11 cellular contexts compared by ENCODE assay signal in genomic region chr10:17851611-17852010, GRCh38. TPM values are rescaled to one million over a fixed set of nuclear protein-coding genes. Genes with fewer than 3 reads are reported as not detected.
A peak's percentile ranks its signal among the peaks of the same experiment; 100 is the strongest.
DNase-seq lines count a peak whose midpoint lies in the region; ATAC-seq and TF ChIP-seq lines count a peak whose summit lies in the region.
"Had no signal": no experiment of that assay in that cellular context is flagged by ENCODE, and none has a peak within 500 bp of the region (broad histone marks: within the 10 kb centered on the region; RNA-seq: fewer than 3 reads in every experiment).

No MANE protein-coding gene starts in this region.

- H3K27ac Mint-ChIP-seq in GM23338 (no peak overlapping the region), type B pancreatic cell (no peak overlapping the region)
- H3K27ac Mint-ChIP-seq: activated CD4-positive, alpha-beta memory T cell treated with anti-CD3 and anti-CD28 coated beads for 36 hours had no signal

- H3K9me3 Mint-ChIP-seq in GM23338 = no peaks in the 10 kb centered on the region
- no peaks in the 10 kb centered on the region for H3K9me3 Mint-ChIP-seq in type B pancreatic cell

- H3K36me3 Mint-ChIP-seq in GM23338 (ENCODE audit: low read depth) = no peaks in the 10 kb centered on the region
- no peaks in the 10 kb centered on the region for H3K36me3 Mint-ChIP-seq in type B pancreatic cell
- H3K36me3 Mint-ChIP-seq: activated CD4-positive, alpha-beta memory T cell treated with anti-CD3 and anti-CD28 coated beads for 36 hours had no signal

- H3K4me3 Mint-ChIP-seq in GM23338 (no peak overlapping the region), type B pancreatic cell (no peak overlapping the region)
- H3K4me3 Mint-ChIP-seq: activated CD4-positive, alpha-beta memory T cell treated with anti-CD3 and anti-CD28 coated beads for 36 hours had no signal

- TF ChIP-seq CTCF in GM23338 (conservative IDR thresholded peaks at IDR 0.05; ENCODE audit: low read depth in 2 of 2) = no peak
- no peak for TF ChIP-seq CTCF in dorsolateral prefrontal cortex (IDR thresholded peaks at IDR 0.05 in 54 of 56, conservative IDR thresholded peaks at IDR 0.05 in 2 of 56; ENCODE audit: low read depth in 1 of 56, partially characterized antibody in 56 of 56)
- no peak for TF ChIP-seq CTCF in vagina (IDR thresholded peaks at IDR 0.05)
- TF ChIP-seq CTCF in type B pancreatic cell (conservative IDR thresholded peaks at IDR 0.05) = no peak

- no peaks in the 10 kb centered on the region for H3K9me2 ChIP-seq in GM23338 (ENCODE audit: insufficient read depth)

- H3K27me3 Mint-ChIP-seq in GM23338 (ENCODE audit: insufficient read depth, low read depth, poor library complexity) (peaks cover 2% of the 10 kb centered on the region), type B pancreatic cell (no peaks in the 10 kb centered on the region)

- ATAC-seq in GM23338 (peak; percentile 32; the same call in 1 of the 3 replicates), sciatic nerve (peak; percentile 71), HG03469 (IDR thresholded peaks at IDR 0.05; ENCODE audit: unreplicated experiment) (no peak)

- no peaks in the 10 kb centered on the region for H4K20me1 ChIP-seq in GM23338 (replicated peaks; ENCODE audit: insufficient read depth)

- no peak for TF ChIP-seq POLR2A in vagina (IDR thresholded peaks at IDR 0.05)

- H3K4me3 ChIP-seq in GM23338 (no peak overlapping the region), dorsolateral prefrontal cortex (no peak overlapping the region), vagina (no peak overlapping the region)

- DNase-seq in GM23338 (ENCODE audit: low spot score) (peak; percentile 12), NCI-H82 (lab: John Stamatoyannopoulos, UW) (peak; percentile 86), dorsolateral prefrontal cortex (peak in 7 of 10 donors; percentile 20 to 55 (median 49)), sciatic nerve (ENCODE audit: low spot score) (peak; percentile 80), vagina (ENCODE audit: extremely low spot score in 2 of 2) (no peak), type B pancreatic cell (ENCODE audit: extremely low spot score, unreplicated experiment) (no peak), ACHN (no peak)
- DNase-seq: activated CD4-positive, alpha-beta memory T cell treated with anti-CD3 and anti-CD28 coated beads for 36 hours; MM.1S had no signal

- H3K4me1 ChIP-seq in GM23338 (ENCODE audit: insufficient read depth) (peaks cover 10% of the 10 kb centered on the region), vagina (no peaks in the 10 kb centered on the region)

- H3K27ac ChIP-seq in GM23338 (ENCODE audit: low read depth) (no peak overlapping the region), dorsolateral prefrontal cortex (no peak overlapping the region), vagina (no peak overlapping the region)

- H3F3A ChIP-seq in GM23338 (replicated peaks; ENCODE audit: low read depth) = no peaks in the 10 kb centered on the region

- in situ Hi-C loops in ACHN (cut with HindIII; ENCODE audit: low pct_ligation_motif_present, low pct_unique_long_range_greater_than_20kb, low sequenced_read_pairs) = no loop called here

- intact Hi-C loops in dorsolateral prefrontal cortex (cut with DNase I) (no loop called here), sciatic nerve (cut with DNase I) (loop anchor here (10.0 kb wide), 1 partner anchor 1067 kb away; no protein-coding TSS in a partner anchor), vagina (cut with DNase I) (loop anchor here (10.0 kb wide), 1 partner anchor 363 kb away; no protein-coding TSS in a partner anchor)

- H3K4me2 ChIP-seq in GM23338 = no peak overlapping the region

- H3K4me1 Mint-ChIP-seq in GM23338 (peaks cover 12% of the 10 kb centered on the region), type B pancreatic cell (ENCODE audit: unreplicated experiment) (peaks cover 12% of the 10 kb centered on the region)

- H3K9me3 ChIP-seq in vagina = no peaks in the 10 kb centered on the region

- H3K36me3 ChIP-seq in GM23338 (ENCODE audit: insufficient read depth) = no peaks in the 10 kb centered on the region
- no peaks in the 10 kb centered on the region for H3K36me3 ChIP-seq in vagina

- H2AFZ ChIP-seq in GM23338 = no peak overlapping the region

- no peaks in the 10 kb centered on the region for H3K79me2 ChIP-seq in GM23338 (replicated peaks; ENCODE audit: insufficient read depth)

- no peaks in the 10 kb centered on the region for H3K27me3 ChIP-seq in GM23338 (ENCODE audit: insufficient read depth)
- no peaks in the 10 kb centered on the region for H3K27me3 ChIP-seq in dorsolateral prefrontal cortex
- H3K27me3 ChIP-seq in vagina = no peaks in the 10 kb centered on the region

TF ChIP-seq in GM23338, 12 proteins besides CTCF, POLR2A, EP300 and RAD21 (continues in another document):
- TF ChIP-seq, protein P1, sequence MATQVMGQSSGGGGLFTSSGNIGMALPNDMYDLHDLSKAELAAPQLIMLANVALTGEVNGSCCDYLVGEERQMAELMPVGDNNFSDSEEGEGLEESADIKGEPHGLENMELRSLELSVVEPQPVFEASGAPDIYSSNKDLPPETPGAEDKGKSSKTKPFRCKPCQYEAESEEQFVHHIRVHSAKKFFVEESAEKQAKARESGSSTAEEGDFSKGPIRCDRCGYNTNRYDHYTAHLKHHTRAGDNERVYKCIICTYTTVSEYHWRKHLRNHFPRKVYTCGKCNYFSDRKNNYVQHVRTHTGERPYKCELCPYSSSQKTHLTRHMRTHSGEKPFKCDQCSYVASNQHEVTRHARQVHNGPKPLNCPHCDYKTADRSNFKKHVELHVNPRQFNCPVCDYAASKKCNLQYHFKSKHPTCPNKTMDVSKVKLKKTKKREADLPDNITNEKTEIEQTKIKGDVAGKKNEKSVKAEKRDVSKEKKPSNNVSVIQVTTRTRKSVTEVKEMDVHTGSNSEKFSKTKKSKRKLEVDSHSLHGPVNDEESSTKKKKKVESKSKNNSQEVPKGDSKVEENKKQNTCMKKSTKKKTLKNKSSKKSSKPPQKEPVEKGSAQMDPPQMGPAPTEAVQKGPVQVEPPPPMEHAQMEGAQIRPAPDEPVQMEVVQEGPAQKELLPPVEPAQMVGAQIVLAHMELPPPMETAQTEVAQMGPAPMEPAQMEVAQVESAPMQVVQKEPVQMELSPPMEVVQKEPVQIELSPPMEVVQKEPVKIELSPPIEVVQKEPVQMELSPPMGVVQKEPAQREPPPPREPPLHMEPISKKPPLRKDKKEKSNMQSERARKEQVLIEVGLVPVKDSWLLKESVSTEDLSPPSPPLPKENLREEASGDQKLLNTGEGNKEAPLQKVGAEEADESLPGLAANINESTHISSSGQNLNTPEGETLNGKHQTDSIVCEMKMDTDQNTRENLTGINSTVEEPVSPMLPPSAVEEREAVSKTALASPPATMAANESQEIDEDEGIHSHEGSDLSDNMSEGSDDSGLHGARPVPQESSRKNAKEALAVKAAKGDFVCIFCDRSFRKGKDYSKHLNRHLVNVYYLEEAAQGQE (IDR thresholded peaks at IDR 0.05; ENCODE audit: unreplicated experiment) = no peak

RNA-seq across cellular contexts. Expression of gene MRC1, which starts 42.5 kb away (rescaled TPM):
- total RNA-seq in GM23338 (2014; rRNA removed; shearing (Covaris generic)) = 0.04 TPM in 1 of 2 replicates, not detected in the other
- not detected in 2 replicates for polyA plus RNA-seq in GM23338 (2016; fragmentation: Nextera tagmentation; extraction: Ambion mirVana)
- 10 to 100 TPM in 12 of 120 experiments, 1 to 10 TPM in 98, under 1 TPM in 10; 0.32 to 44.5 (median 2.9) TPM for total RNA-seq in dorsolateral prefrontal cortex
- total RNA-seq in sciatic nerve = 35.8 TPM
- 18.9 TPM for total RNA-seq in vagina
- total RNA-seq in type B pancreatic cell (ENCODE audit: low replicate concordance) = 0.74 and 0.80 TPM in 2 replicates
- total RNA-seq: SK-MEL-5 had no signal

Comparison
In these comparisons a context has a peak if more than half of its experiments do, and no peak if none do; other contexts are left out.
1. DNase-seq: peak in GM23338 (single experiment), NCI-H82 (single experiment), dorsolateral prefrontal cortex (7 of 10) and sciatic nerve (single experiment); none in vagina (0 of 2), type B pancreatic cell (single experiment) and ACHN (single experiment).
2. intact Hi-C loops: an anchor here in sciatic nerve (10.0 kb wide) and vagina (10.0 kb wide); none called in dorsolateral prefrontal cortex.